ENCODE assay signal across 25 cellular contexts in the genomic region with DNA sequence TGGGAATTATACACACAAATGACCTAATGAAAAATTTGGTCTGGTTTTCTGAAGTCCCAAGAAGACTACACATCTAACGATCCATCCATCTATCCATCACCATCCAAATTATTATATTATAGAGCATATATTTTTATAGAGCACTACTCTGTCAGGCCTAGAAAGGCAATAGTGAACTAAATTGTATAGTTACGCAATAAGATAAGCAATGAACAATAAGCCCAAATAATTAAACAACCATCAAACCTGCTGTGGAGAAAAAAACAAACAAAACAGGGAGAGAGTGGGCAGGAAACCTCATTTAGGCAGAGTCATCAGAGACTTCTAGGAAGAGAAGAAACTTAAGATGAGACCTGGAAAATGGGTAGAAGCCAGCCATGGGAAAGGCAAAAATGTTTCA.
"Had no signal": no experiment of that assay in that cellular context is flagged by ENCODE, and none has a peak within 500 bp of the region (broad histone marks: within the 10 kb centered on the region; RNA-seq: fewer than 3 reads in every experiment).

No MANE protein-coding gene starts in this region.

- H3K36me3 ChIP-seq: neural progenitor cell, ovary, spleen, stomach, thoracic aorta, thyroid gland, tibial nerve, upper lobe of right lung, uterus had no signal

- H3K27ac ChIP-seq: neural progenitor cell, ovary, parathyroid adenoma, psoas muscle, spleen, stomach, thoracic aorta, thyroid gland, tibial nerve, upper lobe of right lung, uterus had no signal

- H3K27me3 ChIP-seq: neural progenitor cell, ovary, spleen, stomach, thyroid gland, tibial nerve, upper lobe of right lung, uterus had no signal

- H3K4me3 ChIP-seq: neural progenitor cell, ovary, psoas muscle, skin epidermis, smooth muscle cell, spleen, stomach, thoracic aorta, thyroid gland, tibial nerve, upper lobe of right lung, uterus had no signal

- H3K4me2 ChIP-seq: neural progenitor cell, smooth muscle cell had no signal

- H3K9me3 ChIP-seq: ovary, psoas muscle, stomach, thoracic aorta, thyroid gland, tibial nerve, upper lobe of right lung, uterus had no signal

- H3K4me1 ChIP-seq: parathyroid adenoma, psoas muscle, stomach, upper lobe of right lung had no signal

- H2AFZ ChIP-seq: neural progenitor cell had no signal

- H3K9ac ChIP-seq: neural progenitor cell, parathyroid adenoma had no signal

- DNase-seq: naive thymus-derived CD4-positive, alpha-beta T cell; natural killer cell; occipital lobe; ovary; posterior cingulate gyrus; psoas muscle; right cardiac atrium; spleen; stimulated activated CD4-positive, alpha-beta T cell treated with anti-CD3 and anti-CD28 coated beads, Interleukin-12 subunit alpha, Interleukin-12 subunit beta, amount 100 ng/mL, for 4 hours; stimulated activated CD4-positive, alpha-beta T cell treated with anti-CD3 and anti-CD28 coated beads, Interleukin-1b, Interleukin-23, amount 100 ng/mL, for 48 hours; stimulated activated CD4-positive, alpha-beta T cell treated with anti-CD3 and anti-CD28 coated beads, Interleukin-4, amount 100 ng/mL, for 1 hour; stimulated activated naive B cell treated with anti-CD40 and anti-IgM and Interleukin-4, amounts not matched to agents 10 μg/mL and 1 μg/mL and 100 μg/mL, for 72 hours; stimulated activated naive CD4-positive, alpha-beta T cell treated with Interleukin-2 at 50 U/mL for 16 hours; stomach; thyroid gland; upper lobe of right lung; uterus had no signal

- H3K79me2 ChIP-seq: parathyroid adenoma had no signal

- ATAC-seq: naive thymus-derived CD4-positive, alpha-beta T cell; natural killer cell; psoas muscle; right cardiac atrium; sciatic nerve; stimulated activated effector memory CD8-positive, alpha-beta T cell treated with anti-CD3 and anti-CD28 coated beads, Interleukin-12 subunit alpha, Interleukin-12 subunit beta, amount 100 ng/mL, for 72 hours; stimulated activated naive B cell treated with anti-CD40 and anti-IgM and Interleukin-4, amounts not matched to agents 10 μg/mL and 1 μg/mL and 100 μg/mL, for 72 hours; upper lobe of right lung had no signal
